In the genomic region with DNA sequence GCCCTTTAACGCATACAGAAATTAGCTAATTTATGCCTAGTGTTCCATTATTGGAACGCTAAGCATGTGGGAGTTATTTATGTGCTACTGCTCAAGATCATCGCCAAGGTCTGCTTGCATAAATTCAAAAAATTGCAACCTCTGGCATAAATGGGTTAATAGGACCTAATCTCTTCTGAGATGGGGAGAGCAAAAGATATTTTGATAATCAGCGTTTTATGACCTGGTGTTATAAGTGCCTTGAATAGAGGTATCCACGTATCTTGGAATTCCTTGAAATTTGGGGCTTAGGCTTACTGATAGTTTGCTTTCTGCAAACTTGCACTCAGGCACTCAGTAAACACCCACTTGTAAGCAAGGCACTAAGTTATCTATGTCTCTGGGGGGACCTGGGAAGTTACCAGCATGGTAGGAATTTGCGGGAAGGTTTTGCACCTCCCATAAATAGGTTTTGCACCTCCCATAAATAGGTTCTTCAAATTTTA, we compare ENCODE assay signal across 10 cellular contexts. TPM values are rescaled to one million over a fixed set of nuclear protein-coding genes. Genes with fewer than 3 reads are reported as not detected.
A peak's percentile ranks its signal among the peaks of the same experiment; 100 is the strongest.
DNase-seq lines count a peak whose midpoint lies in the region; ATAC-seq and TF ChIP-seq lines count a peak whose summit lies in the region.
"Had no signal": no experiment of that assay in that cellular context is flagged by ENCODE, and none has a peak within 500 bp of the region (broad histone marks: within the 10 kb centered on the region; RNA-seq: fewer than 3 reads in every experiment).

No MANE protein-coding gene starts in this region.

- 0 out of 2 replicates have a peak overlapping the region, but pooled peaks have one; percentile 2 for H3K27ac ChIP-seq in HUES64 (ENCODE audit: low read depth, low read length)
- H3K27ac ChIP-seq in breast epithelium = peak overlapping the region in 1 of 2 donors; percentile 100
- H3K27ac ChIP-seq in muscle layer of duodenum (ENCODE audit: low read length) = peak overlapping the region; percentile 95

- DNase-seq in AG10803 (ENCODE audit: low read depth) (no peak), breast epithelium (ENCODE audit: low spot score in 2 of 2) (no peak), NCI-H748 (lab: John Stamatoyannopoulos, UW; ENCODE audit: unreplicated experiment) (no peak), NOMO-1 treated with dmso at 0.1 percent for 144 hours (lab: John Stamatoyannopoulos, UW; ENCODE audit: unreplicated experiment) (no peak), middle frontal gyrus (ENCODE audit: extremely low spot score, low spot score) (no peak)
- DNase-seq: NCI-H82 had no signal

- peak overlapping the region; percentile 92 for H3K4me3 ChIP-seq in AG10803 (ENCODE audit: low read length)
- H3K4me3 ChIP-seq in HUES64 (ENCODE audit: low read length) = peak overlapping the region; percentile 99
- peak overlapping the region in 2 of 3 donors; percentile 89 to 100 for H3K4me3 ChIP-seq in breast epithelium
- H3K4me3 ChIP-seq in muscle layer of duodenum (ENCODE audit: low read depth in 1 of 2, low read length in 2 of 2) = peak overlapping the region; percentile 89 to 90
- H3K4me3 ChIP-seq: lung had no signal

- no peak for TF ChIP-seq POLR2A in breast epithelium (IDR thresholded peaks at IDR 0.05)

- H3K36me3 ChIP-seq in HUES64 (ENCODE audit: insufficient read depth, low read length) (peaks cover 40% of the 10 kb centered on the region), breast epithelium (no peaks in the 10 kb centered on the region), muscle layer of duodenum (ENCODE audit: control insufficient read depth in 1 of 2, insufficient read depth in 2 of 2, low read length in 2 of 2) (peaks cover 14 to 21% of the 10 kb centered on the region in 2 donors)

- TF ChIP-seq CTCF in AG10803 (conservative IDR thresholded peaks at IDR 0.05; ENCODE audit: low read length) = no peak
- no peak for TF ChIP-seq CTCF in breast epithelium (IDR thresholded peaks at IDR 0.05)

- WGBS in HUES64 = 88% methylated on average over 5 of the region's 6 CpGs

- no peaks in the 10 kb centered on the region for H3K27me3 ChIP-seq in HUES64 (ENCODE audit: insufficient read depth, low read length)
- no peaks in the 10 kb centered on the region for H3K27me3 ChIP-seq in breast epithelium
- H3K27me3 ChIP-seq in muscle layer of duodenum (ENCODE audit: low read depth, low read length) = no peaks in the 10 kb centered on the region

- H3K4me1 ChIP-seq in HUES64 (ENCODE audit: insufficient read depth, low read length) (peaks cover 23% of the 10 kb centered on the region), breast epithelium (peaks cover 4 to 5% of the 10 kb centered on the region in 2 donors), muscle layer of duodenum (ENCODE audit: control insufficient read depth in 1 of 2, insufficient read depth in 2 of 2, low read length in 2 of 2) (peaks cover 12 to 22% of the 10 kb centered on the region in 2 donors)

- ATAC-seq in GM18867 (IDR thresholded peaks at IDR 0.05; ENCODE audit: unreplicated experiment) = no peak

- intact Hi-C loops in breast epithelium (cut with DNase I; ENCODE audit: low total_unique reads) = loop anchor here (10.0 kb wide), 1 partner anchor 102 kb away; no protein-coding TSS in a partner anchor

- no peaks in the 10 kb centered on the region for H3K9me3 ChIP-seq in HUES64 (ENCODE audit: insufficient read depth, low read depth, low read length)
- peaks cover 0 to 5% of the 10 kb centered on the region in 2 donors for H3K9me3 ChIP-seq in breast epithelium
- peaks cover 0 to 2% of the 10 kb centered on the region in 2 donors for H3K9me3 ChIP-seq in muscle layer of duodenum (ENCODE audit: control insufficient read depth in 1 of 2, low read length in 2 of 2)

- peak overlapping the region; percentile 90; the same call in 1 of the 2 replicates for H3K9ac ChIP-seq in HUES64 (ENCODE audit: low read depth, low read length)

RNA-seq across cellular contexts. Expression of gene SUB1, which starts 1.8 kb away (rescaled TPM):
- 254 TPM for polyA plus RNA-seq in HUES64 (2013, experiment 1 of 2)
- 278 TPM for polyA plus RNA-seq in HUES64 (2013, experiment 2 of 2)
- total RNA-seq in breast epithelium = 100 to 1,000 TPM; 152 to 230 (median 201) TPM
